1 cellular context compared by ENCODE assay signal in the genomic region with DNA sequence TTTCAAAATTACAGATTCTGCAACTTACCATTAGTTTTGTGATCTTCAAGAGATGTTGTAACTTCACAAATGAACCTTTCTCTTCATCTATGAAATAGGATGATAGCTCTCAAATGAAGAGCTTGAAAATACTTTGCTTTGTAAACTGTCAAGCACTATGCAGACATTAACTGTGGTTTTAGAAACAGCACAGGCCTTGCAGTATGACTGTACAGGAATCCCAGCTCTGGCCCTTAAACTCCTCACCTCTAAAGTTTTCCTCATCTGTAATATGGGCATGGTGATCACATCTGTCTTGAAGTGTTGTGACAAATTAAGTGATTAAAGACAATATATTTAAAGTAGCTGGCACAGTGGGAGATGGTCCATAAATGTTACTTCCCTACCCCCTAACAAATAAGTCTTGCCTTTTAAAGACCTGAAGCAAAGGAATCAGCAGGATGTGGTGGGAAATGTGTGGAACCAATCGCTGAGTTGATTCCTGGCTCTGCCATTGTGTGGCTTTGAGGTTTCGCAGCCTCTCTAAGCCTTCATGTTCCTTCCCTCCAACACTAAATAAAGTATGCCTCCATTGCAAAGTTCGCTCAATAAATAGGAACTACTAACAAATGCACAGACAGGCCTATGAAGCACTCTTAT.
TF ChIP-seq lines count a peak whose summit lies in the region.

No MANE protein-coding gene starts in this region.

TF ChIP-seq in GM23338, 12 proteins besides CTCF, POLR2A, EP300 and RAD21 (continued from another document):
- TF ChIP-seq, protein P1, sequence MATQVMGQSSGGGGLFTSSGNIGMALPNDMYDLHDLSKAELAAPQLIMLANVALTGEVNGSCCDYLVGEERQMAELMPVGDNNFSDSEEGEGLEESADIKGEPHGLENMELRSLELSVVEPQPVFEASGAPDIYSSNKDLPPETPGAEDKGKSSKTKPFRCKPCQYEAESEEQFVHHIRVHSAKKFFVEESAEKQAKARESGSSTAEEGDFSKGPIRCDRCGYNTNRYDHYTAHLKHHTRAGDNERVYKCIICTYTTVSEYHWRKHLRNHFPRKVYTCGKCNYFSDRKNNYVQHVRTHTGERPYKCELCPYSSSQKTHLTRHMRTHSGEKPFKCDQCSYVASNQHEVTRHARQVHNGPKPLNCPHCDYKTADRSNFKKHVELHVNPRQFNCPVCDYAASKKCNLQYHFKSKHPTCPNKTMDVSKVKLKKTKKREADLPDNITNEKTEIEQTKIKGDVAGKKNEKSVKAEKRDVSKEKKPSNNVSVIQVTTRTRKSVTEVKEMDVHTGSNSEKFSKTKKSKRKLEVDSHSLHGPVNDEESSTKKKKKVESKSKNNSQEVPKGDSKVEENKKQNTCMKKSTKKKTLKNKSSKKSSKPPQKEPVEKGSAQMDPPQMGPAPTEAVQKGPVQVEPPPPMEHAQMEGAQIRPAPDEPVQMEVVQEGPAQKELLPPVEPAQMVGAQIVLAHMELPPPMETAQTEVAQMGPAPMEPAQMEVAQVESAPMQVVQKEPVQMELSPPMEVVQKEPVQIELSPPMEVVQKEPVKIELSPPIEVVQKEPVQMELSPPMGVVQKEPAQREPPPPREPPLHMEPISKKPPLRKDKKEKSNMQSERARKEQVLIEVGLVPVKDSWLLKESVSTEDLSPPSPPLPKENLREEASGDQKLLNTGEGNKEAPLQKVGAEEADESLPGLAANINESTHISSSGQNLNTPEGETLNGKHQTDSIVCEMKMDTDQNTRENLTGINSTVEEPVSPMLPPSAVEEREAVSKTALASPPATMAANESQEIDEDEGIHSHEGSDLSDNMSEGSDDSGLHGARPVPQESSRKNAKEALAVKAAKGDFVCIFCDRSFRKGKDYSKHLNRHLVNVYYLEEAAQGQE (IDR thresholded peaks at IDR 0.05; ENCODE audit: unreplicated experiment): no peak
- TF ChIP-seq ZNF331 (CRISPR knock-in tag; IDR thresholded peaks at IDR 0.05; ENCODE audit: low read depth) (no peak), EZH2phosphoT487 (IDR thresholded peaks at IDR 0.05; ENCODE audit: unreplicated experiment) (no peak), CREB1 (CRISPR knock-in tag; IDR thresholded peaks at IDR 0.05; ENCODE audit: low read depth) (no peak), EZH2 (IDR thresholded peaks at IDR 0.05; ENCODE audit: low read depth, unreplicated experiment) (no peak), STAT1 (IDR thresholded peaks at IDR 0.05; ENCODE audit: unreplicated experiment) (no peak), JUNB (IDR thresholded peaks at IDR 0.05; ENCODE audit: unreplicated experiment) (no peak), POLR2AphosphoS5 (IDR thresholded peaks at IDR 0.05; ENCODE audit: low read depth) (no peak), ZNF114 (CRISPR knock-in tag; IDR thresholded peaks at IDR 0.05) (no peak)
TF ChIP-seq in GM23338: peak in this region for 0.
